In genomic region chr16:57229079-57229478, GRCh38 we compare ENCODE assay signal across 36 cellular contexts. TPM values are rescaled to one million over a fixed set of nuclear protein-coding genes. Genes with fewer than 3 reads are reported as not detected.
"Had no signal": no experiment of that assay in that cellular context is flagged by ENCODE, and none has a peak within 500 bp of the region (broad histone marks: within the 10 kb centered on the region; RNA-seq: fewer than 3 reads in every experiment).

No MANE protein-coding gene starts in this region.

- H3K9me3 ChIP-seq: adrenal gland, ascending aorta, body of pancreas, breast epithelium had no signal

- H3K4me1 Mint-ChIP-seq: activated naive CD4-positive, alpha-beta T cell treated with anti-CD3 and anti-CD28 coated beads, Interleukin-2, amount 10 ng/mL, durations not matched to agents 7 days and 5 days; activated naive CD4-positive, alpha-beta T cell treated with anti-CD3 and anti-CD28 coated beads, Interleukin-2, amount 50 U/mL, for 24 hours; activated naive CD8-positive, alpha-beta T cell treated with anti-CD3 and anti-CD28 coated beads for 36 hours; activated naive CD8-positive, alpha-beta T cell treated with anti-CD3 and anti-CD28 coated beads, Interleukin-2, amount 50 U/mL, for 24 hours had no signal

- H3K4me1 ChIP-seq: ascending aorta, body of pancreas, breast epithelium had no signal

- H3K4me3 ChIP-seq: adrenal gland, ascending aorta, body of pancreas, breast epithelium, cardiac muscle cell had no signal

- H3K27ac ChIP-seq: adrenal gland, ascending aorta, body of pancreas, brain microvascular endothelial cell, breast epithelium, cardiac muscle cell had no signal

- H3K4me3 Mint-ChIP-seq: activated naive CD4-positive, alpha-beta T cell treated with anti-CD3 and anti-CD28 coated beads for 36 hours; activated naive CD4-positive, alpha-beta T cell treated with anti-CD3 and anti-CD28 coated beads, Interleukin-2, amount 10 ng/mL, durations not matched to agents 7 days and 5 days; activated naive CD4-positive, alpha-beta T cell treated with anti-CD3 and anti-CD28 coated beads, Interleukin-2, amount 50 U/mL, for 24 hours; activated naive CD8-positive, alpha-beta T cell; activated naive CD8-positive, alpha-beta T cell treated with anti-CD3 and anti-CD28 coated beads for 36 hours; activated naive CD8-positive, alpha-beta T cell treated with anti-CD3 and anti-CD28 coated beads, Interleukin-2, amount 10 ng/mL, durations not matched to agents 7 days and 5 days; activated naive CD8-positive, alpha-beta T cell treated with anti-CD3 and anti-CD28 coated beads, Interleukin-2, amount 50 U/mL, for 24 hours; activated T-cell treated with anti-CD3 and anti-CD28 coated beads, Interleukin-2, amount 50 U/mL, for 24 hours; activated T-cell treated with anti-CD3 and anti-CD28 coated beads, Interleukin-2, amount 50 U/mL, for 4 hours; activated T-cell treated with anti-CD3 and anti-CD28 coated beads, Interleukin-2, amount 50 U/mL, for 72 hours; activated T-helper 1 cell treated with anti-CD3 and anti-CD28 coated beads, Interleukin-12 subunit alpha, Interleukin-12 subunit beta, Interleukin-2, Interleukin-4 antibody, amounts not matched to agents 30 ng/mL and 10 ng/mL and 1 ng/mL, durations not matched to agents 14 hours and 24 hours and 36 hours; activated T-helper 17 cell treated with anti-CD3 and anti-CD28 coated beads, Interleukin-2, amount 50 U/mL, for 72 hours; brain; central memory CD8-positive, alpha-beta T cell had no signal

- H3K27me3 Mint-ChIP-seq: activated naive CD4-positive, alpha-beta T cell treated with anti-CD3 and anti-CD28 coated beads, Interleukin-2, amount 10 ng/mL, durations not matched to agents 7 days and 5 days; activated naive CD4-positive, alpha-beta T cell treated with anti-CD3 and anti-CD28 coated beads, Interleukin-2, amount 50 U/mL, for 24 hours; activated naive CD8-positive, alpha-beta T cell; activated naive CD8-positive, alpha-beta T cell treated with anti-CD3 and anti-CD28 coated beads for 36 hours; activated naive CD8-positive, alpha-beta T cell treated with anti-CD3 and anti-CD28 coated beads, Interleukin-2, amount 10 ng/mL, durations not matched to agents 7 days and 5 days; activated naive CD8-positive, alpha-beta T cell treated with anti-CD3 and anti-CD28 coated beads, Interleukin-2, amount 50 U/mL, for 24 hours; activated T-cell treated with anti-CD3 and anti-CD28 coated beads, Interleukin-2, amount 50 U/mL, for 24 hours; activated T-helper 17 cell treated with anti-CD3 and anti-CD28 coated beads, Interleukin-2, amount 50 U/mL, for 72 hours; brain; central memory CD8-positive, alpha-beta T cell had no signal

- H3K27ac Mint-ChIP-seq: activated naive CD4-positive, alpha-beta T cell treated with anti-CD3 and anti-CD28 coated beads for 36 hours; activated naive CD4-positive, alpha-beta T cell treated with anti-CD3 and anti-CD28 coated beads, Interleukin-2, amount 10 ng/mL, durations not matched to agents 7 days and 5 days; activated naive CD4-positive, alpha-beta T cell treated with anti-CD3 and anti-CD28 coated beads, Interleukin-2, amount 50 U/mL, for 24 hours; activated naive CD4-positive, alpha-beta T cell treated with anti-CD3 and anti-CD28 coated beads, Interleukin-2, amount 50 U/mL, for 72 hours; activated naive CD8-positive, alpha-beta T cell; activated naive CD8-positive, alpha-beta T cell treated with anti-CD3 and anti-CD28 coated beads for 36 hours; activated naive CD8-positive, alpha-beta T cell treated with anti-CD3 and anti-CD28 coated beads, Interleukin-2, amount 10 ng/mL, durations not matched to agents 7 days and 5 days; activated naive CD8-positive, alpha-beta T cell treated with anti-CD3 and anti-CD28 coated beads, Interleukin-2, amount 50 U/mL, for 24 hours; activated T-cell treated with anti-CD3 and anti-CD28 coated beads, Interleukin-2, amount 50 U/mL, for 24 hours; activated T-cell treated with anti-CD3 and anti-CD28 coated beads, Interleukin-2, amount 50 U/mL, for 72 hours; activated T-helper 1 cell treated with anti-CD3 and anti-CD28 coated beads, Interleukin-12 subunit alpha, Interleukin-12 subunit beta, Interleukin-2, Interleukin-4 antibody, amounts not matched to agents 30 ng/mL and 10 ng/mL and 1 ng/mL, durations not matched to agents 14 hours and 24 hours and 36 hours; activated T-helper 17 cell treated with anti-CD3 and anti-CD28 coated beads, Interleukin-2, amount 50 U/mL, for 72 hours; activated T-helper 2 cell treated with anti-CD3 and anti-CD28 coated beads, Interferon-gamma antibody, Interleukin-2, Interleukin-4, amounts not matched to agents 10 μg/mL and 5 μg/mL and 100 μg/mL, durations not matched to agents 14 hours and 24 hours and 36 hours; brain had no signal

- DNase-seq: activated effector memory CD4-positive, alpha-beta T cell treated with anti-CD3 and anti-CD28 coated beads, Interleukin-2, amount 50 U/mL, for 16 hours; activated effector memory CD4-positive, alpha-beta T cell treated with Interleukin-2 at 50 U/mL for 16 hours; activated gamma-delta T cell; activated gamma-delta T cell treated with Interleukin-2 at 50 U/mL for 16 hours; activated naive CD4-positive, alpha-beta T cell; activated naive CD4-positive, alpha-beta T cell treated with anti-CD3 and anti-CD28 coated beads for 36 hours; activated naive CD4-positive, alpha-beta T cell treated with anti-CD3 and anti-CD28 coated beads, Interleukin-2, amount 10 ng/mL, durations not matched to agents 7 days and 5 days; activated naive CD4-positive, alpha-beta T cell treated with anti-CD3 and anti-CD28 coated beads, Interleukin-2, amount 50 U/mL, for 16 hours; activated naive CD4-positive, alpha-beta T cell treated with Interleukin-2 at 50 U/mL for 16 hours; activated naive CD8-positive, alpha-beta T cell treated with anti-CD3 and anti-CD28 coated beads for 36 hours; activated naive CD8-positive, alpha-beta T cell treated with anti-CD3 and anti-CD28 coated beads, Interleukin-2, amount 10 ng/mL, durations not matched to agents 7 days and 5 days; activated naive CD8-positive, alpha-beta T cell treated with anti-CD3 and anti-CD28 coated beads, Interleukin-2, amount 50 U/mL, for 24 hours; activated T-cell treated with anti-CD3 and anti-CD28 coated beads, Interleukin-2, amount 50 U/mL, for 24 hours; activated T-cell treated with anti-CD3 and anti-CD28 coated beads, Interleukin-2, amount 50 U/mL, for 4 hours; activated T-cell treated with anti-CD3 and anti-CD28 coated beads, Interleukin-2, amount 50 U/mL, for 48 hours; activated T-cell treated with anti-CD3 and anti-CD28 coated beads, Interleukin-2, amount 50 U/mL, for 72 hours; adrenal gland; amniotic stem cell; anterior cingulate cortex; aorta; body of pancreas; brain microvascular endothelial cell; caudate nucleus; central memory CD4-positive, alpha-beta T cell; cerebellar nuclear complex had no signal

- ATAC-seq: activated naive CD4-positive, alpha-beta T cell treated with anti-CD3 and anti-CD28 coated beads, Interleukin-2, amount 50 U/mL, for 72 hours; activated naive CD8-positive, alpha-beta T cell treated with anti-CD3 and anti-CD28 coated beads, Interleukin-2, amount 50 U/mL, for 24 hours; activated T-cell treated with anti-CD3 and anti-CD28 coated beads, Interleukin-2, amount 50 U/mL, for 4 hours; activated T-cell treated with anti-CD3 and anti-CD28 coated beads, Interleukin-2, amount 50 U/mL, for 72 hours; activated T-helper 17 cell treated with anti-CD3 and anti-CD28 coated beads, Interleukin-2, amount 50 U/mL, for 72 hours; body of pancreas had no signal

- H3K27me3 ChIP-seq: adrenal gland, ascending aorta, body of pancreas, brain microvascular endothelial cell, breast epithelium, cardiac muscle cell had no signal

RNA-seq across cellular contexts. Expression of gene PLLP, which starts 55.4 kb away (rescaled TPM):
- total RNA-seq: activated T-helper 17 cell treated with anti-CD3 and anti-CD28 coated beads, Interleukin-2, amount 50 U/mL, for 72 hours had no signal
